Comparison of ENCODE assay signal across 9 cellular contexts in genomic region chr11:23078289-23078971, GRCh38.
A peak's percentile ranks its signal among the peaks of the same experiment; 100 is the strongest.
DNase-seq lines count a peak whose midpoint lies in the region; ATAC-seq and TF ChIP-seq lines count a peak whose summit lies in the region.
"Had no signal": no experiment of that assay in that cellular context is flagged by ENCODE, and none has a peak within 500 bp of the region (broad histone marks: within the 10 kb centered on the region; RNA-seq: fewer than 3 reads in every experiment).

No MANE protein-coding gene starts in this region.

- H4K20me1 ChIP-seq in GM23248 (ENCODE audit: insufficient read depth), result no peaks in the 10 kb centered on the region

- H3K9me3 ChIP-seq in GM23248 (ENCODE audit: low read depth), result no peaks in the 10 kb centered on the region

- no peaks in the 10 kb centered on the region for H3K4me1 Mint-ChIP-seq in activated naive CD4-positive, alpha-beta T cell treated with anti-CD3 and anti-CD28 coated beads for 36 hours (ENCODE audit: low read depth)

- H3K9me2 ChIP-seq in GM23248 (ENCODE audit: insufficient read depth), result no peaks in the 10 kb centered on the region

- no peak overlapping the region for H2AFZ ChIP-seq in GM23248

- H3F3A ChIP-seq in GM23248 (ENCODE audit: insufficient read depth), result peaks cover 14% of the 10 kb centered on the region

- TF ChIP-seq CTCF in fibroblast of pulmonary artery (IDR thresholded peaks at IDR 0.05; ENCODE audit: low read length, missing control alignments), result no peak

- ATAC-seq in GM18511 (IDR thresholded peaks at IDR 0.05; ENCODE audit: unreplicated experiment) (peak; percentile 93), HG03469 (IDR thresholded peaks at IDR 0.05; ENCODE audit: unreplicated experiment) (peak; percentile 81)

- no peaks in the 10 kb centered on the region for H3K36me3 Mint-ChIP-seq in activated naive CD4-positive, alpha-beta T cell treated with anti-CD3 and anti-CD28 coated beads for 36 hours (ENCODE audit: low read depth)

- 55 to 56% methylated on average over 5 of the region's 5 CpGs for WGBS in GM23248 (ENCODE audit: low coverage in 1 of 2, low lambda C conversion rate in 2 of 2, missing lambda C conversion rate in 2 of 2), 2 experiments

- H3K27me3 ChIP-seq in GM23248 (replicated peaks; ENCODE audit: insufficient read depth), result no peaks in the 10 kb centered on the region

- no peak overlapping the region for H3K9ac ChIP-seq in GM23248

- intact Hi-C loops in activated naive CD4-positive, alpha-beta T cell treated with anti-CD3 and anti-CD28 coated beads for 36 hours (cut with micrococcal nuclease), result no loop called here

- DNase-seq in GM23248, result peak; percentile 45
- peak; percentile 23 for DNase-seq in fibroblast of pulmonary artery (ENCODE audit: low read depth)
- DNase-seq in SKM-1 (lab: John Stamatoyannopoulos, UW; ENCODE audit: unreplicated experiment), result no peak
- DNase-seq in NCI-H2081 (lab: John Stamatoyannopoulos, UW), result no peak
- no peak for DNase-seq in NCI-H2171 treated with DMSO at 0.1 percent for 48 hours (lab: John Stamatoyannopoulos, UW)
- no peak for DNase-seq in activated naive CD4-positive, alpha-beta T cell treated with anti-CD3 and anti-CD28 coated beads for 36 hours
- DNase-seq: T-helper 9 cell had no signal

- no peaks in the 10 kb centered on the region for H3K79me2 ChIP-seq in GM23248 (ENCODE audit: insufficient read depth)

- peak overlapping the region; percentile 71 for H3K4me2 ChIP-seq in GM23248 (ENCODE audit: unreplicated experiment)

- no peaks in the 10 kb centered on the region for H3K27me3 Mint-ChIP-seq in activated naive CD4-positive, alpha-beta T cell treated with anti-CD3 and anti-CD28 coated beads for 36 hours (ENCODE audit: low read depth)

- H3K4me1 ChIP-seq in GM23248 (ENCODE audit: insufficient read depth), result peaks cover 18% of the 10 kb centered on the region

- H3K27ac ChIP-seq in GM23248, result peak overlapping the region; percentile 1; the same call in 1 of the 2 replicates

- peak overlapping the region; percentile 10; the same call in 1 of the 2 replicates for H3K4me3 ChIP-seq in GM23248
- H3K4me3 ChIP-seq in fibroblast of pulmonary artery (replicated peaks; ENCODE audit: low read depth, low read length), result no peak overlapping the region

- no peaks in the 10 kb centered on the region for H3K36me3 ChIP-seq in GM23248 (ENCODE audit: low read depth)

- no peak overlapping the region for H3K27ac Mint-ChIP-seq in activated naive CD4-positive, alpha-beta T cell treated with anti-CD3 and anti-CD28 coated beads for 36 hours

- no peak overlapping the region for H3K4me3 Mint-ChIP-seq in activated naive CD4-positive, alpha-beta T cell treated with anti-CD3 and anti-CD28 coated beads for 36 hours

- H3K9me3 Mint-ChIP-seq in activated naive CD4-positive, alpha-beta T cell treated with anti-CD3 and anti-CD28 coated beads for 36 hours, result no peaks in the 10 kb centered on the region

- CTCF ChIA-PET in activated naive CD4-positive, alpha-beta T cell treated with anti-CD3 and anti-CD28 coated beads for 36 hours (lab: Charles Lee), result no interaction called here

- in situ Hi-C loops in GM23248 (cut with MboI), result no loop called here

Comparison
In these comparisons a context has a peak if more than half of its experiments do, and no peak if none do; other contexts are left out.
1. DNase-seq: peak in GM23248 (single experiment) and fibroblast of pulmonary artery (single experiment); none in SKM-1 (single experiment), NCI-H2081 (0 of 2), NCI-H2171 treated with DMSO at 0.1 percent for 48 hours (single experiment) and activated naive CD4-positive, alpha-beta T cell treated with anti-CD3 and anti-CD28 coated beads for 36 hours (single experiment).